2 cellular contexts compared by ENCODE assay signal in genomic region chr3:168183774-168184173, GRCh38.
TF ChIP-seq lines count a peak whose summit lies in the region.

No MANE protein-coding gene starts in this region.

TF ChIP-seq in H1, 55 proteins besides CTCF, POLR2A, EP300 and RAD21 (continued from another document):
- no peak for TF ChIP-seq SP1 (IDR thresholded peaks at IDR 0.05; ENCODE audit: low read depth, low read length)

TF ChIP-seq in HepG2, 621 proteins besides CTCF, POLR2A, EP300 and RAD21 (continued from another document):
- TF ChIP-seq CEBPB (IDR thresholded peaks at IDR 0.05; ENCODE audit: borderline replicate concordance, low read depth, low read length) = peak; percentile 68; the same call in 1 of the 2 replicates
